ENCODE assay signal across 19 cellular contexts in genomic region chr3:16444344-16444743, GRCh38.
DNase-seq lines count a peak whose midpoint lies in the region; ATAC-seq and TF ChIP-seq lines count a peak whose summit lies in the region.
"Had no signal": no experiment of that assay in that cellular context is flagged by ENCODE, and none has a peak within 500 bp of the region (broad histone marks: within the 10 kb centered on the region; RNA-seq: fewer than 3 reads in every experiment).

No MANE protein-coding gene starts in this region.

- H3K79me2 ChIP-seq in DOHH2 (ENCODE audit: control insufficient read depth, low read length) (peaks cover 100% of the 10 kb centered on the region), Karpas-422 (ENCODE audit: low read length) (peaks cover 87% of the 10 kb centered on the region)

- H3K4me2 ChIP-seq in DOHH2 (ENCODE audit: low read length) (peak overlapping the region; percentile 74), Karpas-422 (ENCODE audit: low read depth, low read length, poor library complexity, severe bottlenecking) (peak overlapping the region; percentile 14)
- H3K4me2 ChIP-seq: BLaER1, GM23338 had no signal

- H3K27ac Mint-ChIP-seq in chondrocyte (ENCODE audit: unreplicated experiment) = peak overlapping the region; percentile 68
- no peak overlapping the region for H3K27ac Mint-ChIP-seq in activated naive CD4-positive, alpha-beta T cell treated with anti-CD3 and anti-CD28 coated beads, Interleukin-2, amount 10 ng/mL, durations not matched to agents 7 days and 5 days
- H3K27ac Mint-ChIP-seq: CD14-positive monocyte, GM23338, IgD-negative memory B cell had no signal

- H3K9me3 Mint-ChIP-seq in chondrocyte (ENCODE audit: low read depth) = peaks cover 4% of the 10 kb centered on the region
- no peaks in the 10 kb centered on the region for H3K9me3 Mint-ChIP-seq in activated naive CD4-positive, alpha-beta T cell treated with anti-CD3 and anti-CD28 coated beads, Interleukin-2, amount 10 ng/mL, durations not matched to agents 7 days and 5 days
- H3K9me3 Mint-ChIP-seq: CD14-positive monocyte; CD4-positive, alpha-beta memory T cell; GM23338 had no signal

- no peak overlapping the region for H3K4me3 Mint-ChIP-seq in chondrocyte (ENCODE audit: unreplicated experiment)
- H3K4me3 Mint-ChIP-seq in activated naive CD4-positive, alpha-beta T cell treated with anti-CD3 and anti-CD28 coated beads, Interleukin-2, amount 10 ng/mL, durations not matched to agents 7 days and 5 days = no peak overlapping the region
- H3K4me3 Mint-ChIP-seq: CD14-positive monocyte; CD4-positive, alpha-beta memory T cell; GM23338; IgD-negative memory B cell had no signal

- no peak for ATAC-seq in stimulated activated naive CD8-positive, alpha-beta T cell treated with anti-CD3 and anti-CD28 coated beads, Interleukin-15, Interleukin-2, amounts not matched to agents 100 U/mL and 50 U/mL, for 24 hours
- ATAC-seq in GM18517 (IDR thresholded peaks at IDR 0.05; ENCODE audit: unreplicated experiment) = no peak
- ATAC-seq: GM12878, GM23338 had no signal

- H3K9me2 ChIP-seq in DOHH2 (replicated peaks; ENCODE audit: control insufficient read depth, low read length) = no peaks in the 10 kb centered on the region
- no peaks in the 10 kb centered on the region for H3K9me2 ChIP-seq in Karpas-422 (replicated peaks; ENCODE audit: insufficient read depth, low read length)

- H3K27me3 ChIP-seq in DOHH2 (ENCODE audit: control insufficient read depth, low read length) = no peaks in the 10 kb centered on the region
- no peaks in the 10 kb centered on the region for H3K27me3 ChIP-seq in Karpas-422 (ENCODE audit: low read length)
- H3K27me3 ChIP-seq in SJSA1 (replicated peaks) = no peaks in the 10 kb centered on the region
- H3K27me3 ChIP-seq: BLaER1 had no signal

- H2AFZ ChIP-seq in Karpas-422 (ENCODE audit: low read length) = no peak overlapping the region
- H2AFZ ChIP-seq: GM23338 had no signal

- peak overlapping the region; percentile 100 for H3K27ac ChIP-seq in DOHH2 (ENCODE audit: low read depth, low read length)
- peak overlapping the region; percentile 99 for H3K27ac ChIP-seq in Karpas-422 (ENCODE audit: low read length)
- H3K27ac ChIP-seq in SJSA1 = peak overlapping the region; percentile 73
- H3K27ac ChIP-seq: BLaER1 had no signal

- H3K4me3 ChIP-seq in DOHH2 (ENCODE audit: low read length) (peak overlapping the region; percentile 59), Karpas-422 (ENCODE audit: low read length) (no peak overlapping the region), SJSA1 (peak overlapping the region; percentile 24)
- H3K4me3 ChIP-seq: BLaER1, GM12878, GM23338 had no signal

- H4K20me1 ChIP-seq in DOHH2 (ENCODE audit: control insufficient read depth, insufficient read depth, low read depth, low read length) (no peaks in the 10 kb centered on the region), Karpas-422 (ENCODE audit: insufficient read depth, low read depth, low read length) (no peaks in the 10 kb centered on the region)

- no peak overlapping the region for H3K9ac ChIP-seq in Karpas-422 (ENCODE audit: low read length)
- H3K9ac ChIP-seq: BLaER1 had no signal

- no peaks in the 10 kb centered on the region for H3K27me3 Mint-ChIP-seq in chondrocyte (ENCODE audit: low read depth)
- H3K27me3 Mint-ChIP-seq in activated naive CD4-positive, alpha-beta T cell treated with anti-CD3 and anti-CD28 coated beads, Interleukin-2, amount 10 ng/mL, durations not matched to agents 7 days and 5 days = no peaks in the 10 kb centered on the region
- H3K27me3 Mint-ChIP-seq: CD4-positive, alpha-beta memory T cell had no signal

- peaks cover 82% of the 10 kb centered on the region for H3F3A ChIP-seq in DOHH2 (ENCODE audit: control insufficient read depth, insufficient read depth)

- H3K36me3 ChIP-seq in DOHH2 (ENCODE audit: control insufficient read depth, low read length) = peaks cover 88% of the 10 kb centered on the region
- H3K36me3 ChIP-seq in Karpas-422 (ENCODE audit: insufficient read depth, low read length) = peaks cover 47% of the 10 kb centered on the region
- no peaks in the 10 kb centered on the region for H3K36me3 ChIP-seq in SJSA1

- peaks cover 1% of the 10 kb centered on the region for H3K36me3 Mint-ChIP-seq in chondrocyte (ENCODE audit: low read depth)
- H3K36me3 Mint-ChIP-seq in activated naive CD4-positive, alpha-beta T cell treated with anti-CD3 and anti-CD28 coated beads, Interleukin-2, amount 10 ng/mL, durations not matched to agents 7 days and 5 days = peaks cover 20% of the 10 kb centered on the region

- H3K9me3 ChIP-seq in DOHH2 (ENCODE audit: control insufficient read depth, insufficient read depth, low read length) (no peaks in the 10 kb centered on the region), Karpas-422 (ENCODE audit: low read length) (no peaks in the 10 kb centered on the region), SJSA1 (replicated peaks) (no peaks in the 10 kb centered on the region)
- H3K9me3 ChIP-seq: BLaER1 had no signal

- peaks cover 78% of the 10 kb centered on the region for H3K4me1 Mint-ChIP-seq in chondrocyte (ENCODE audit: low read depth)
- peaks cover 2% of the 10 kb centered on the region for H3K4me1 Mint-ChIP-seq in activated naive CD4-positive, alpha-beta T cell treated with anti-CD3 and anti-CD28 coated beads, Interleukin-2, amount 10 ng/mL, durations not matched to agents 7 days and 5 days

- DNase-seq in Karpas-422 (no peak), SJSA1 (ENCODE audit: low read depth in 1 of 2, low spot score in 2 of 2) (peak; percentile 76 to 80), chondrocyte (ENCODE audit: low spot score) (no peak), HuH-7 (ENCODE audit: low spot score) (no peak)
- no peak for DNase-seq in stimulated activated naive CD8-positive, alpha-beta T cell treated with anti-CD3 and anti-CD28 coated beads, Interleukin-15, Interleukin-2, amounts not matched to agents 100 U/mL and 50 U/mL, for 24 hours
- no peak for DNase-seq in activated naive CD4-positive, alpha-beta T cell treated with anti-CD3 and anti-CD28 coated beads, Interleukin-2, amount 10 ng/mL, durations not matched to agents 7 days and 5 days
- DNase-seq: 8988T; CD4-positive, alpha-beta memory T cell; DMS153; DMS79; GF-D8; HCEC 1CT had no signal

- no peak for TF ChIP-seq CTCF in DOHH2 (IDR thresholded peaks at IDR 0.05; ENCODE audit: low read depth, low read length, poor library complexity, severe bottlenecking)
- TF ChIP-seq CTCF in chondrocyte (IDR thresholded peaks at IDR 0.05) = no peak

- peaks cover 100% of the 10 kb centered on the region for H3K4me1 ChIP-seq in DOHH2 (ENCODE audit: control insufficient read depth, low read length)
- peaks cover 99% of the 10 kb centered on the region for H3K4me1 ChIP-seq in Karpas-422 (ENCODE audit: low read length)
- peaks cover 47% of the 10 kb centered on the region for H3K4me1 ChIP-seq in SJSA1 (replicated peaks)

- CTCF ChIA-PET in activated naive CD4-positive, alpha-beta T cell treated with anti-CD3 and anti-CD28 coated beads, Interleukin-2, amount 10 ng/mL, durations not matched to agents 7 days and 5 days (lab: Charles Lee) = no interaction called here

Comparison
In these comparisons a context has a peak if more than half of its experiments do, and no peak if none do; other contexts are left out.
1. DNase-seq: peak in SJSA1 (2 of 2); none in Karpas-422 (single experiment), chondrocyte (single experiment), HuH-7 (single experiment), stimulated activated naive CD8-positive, alpha-beta T cell treated with anti-CD3 and anti-CD28 coated beads, Interleukin-15, Interleukin-2, amounts not matched to agents 100 U/mL and 50 U/mL, for 24 hours (single experiment) and activated naive CD4-positive, alpha-beta T cell treated with anti-CD3 and anti-CD28 coated beads, Interleukin-2, amount 10 ng/mL, durations not matched to agents 7 days and 5 days (single experiment).
2. Peak in every context shown above with its lines, with median percentiles within 50 percentile points of each other: H3K27ac ChIP-seq.